Comparison of ENCODE assay signal across 26 cellular contexts in genomic region chr19:812819-813358, GRCh38. TPM values are rescaled to one million over a fixed set of nuclear protein-coding genes. Genes with fewer than 3 reads are reported as not detected.
DNase-seq lines count a peak whose midpoint lies in the region; ATAC-seq, FAIRE-seq and TF ChIP-seq lines count a peak whose summit lies in the region.
"Had no signal": no experiment of that assay in that cellular context is flagged by ENCODE, and none has a peak within 500 bp of the region (broad histone marks: within the 10 kb centered on the region; RNA-seq: fewer than 3 reads in every experiment).

No MANE protein-coding gene starts in this region.

- DNase-seq in K562 (ENCODE audit: extremely low read depth in 1 of 4, low spot score in 3 of 4) (peak in 2 of 4 experiments; percentile 21), spleen (peak; percentile 73), superior temporal gyrus (ENCODE audit: extremely low spot score) (no peak)
- DNase-seq in stimulated activated CD4-positive, alpha-beta T cell treated with anti-CD3 and anti-CD28 coated beads, Interleukin-12 subunit alpha, Interleukin-12 subunit beta, amount 100 ng/mL, for 4 hours, result no peak
- DNase-seq: activated CD8-positive, alpha-beta memory T cell treated with anti-CD3 and anti-CD28 coated beads for 24 hours; activated naive CD4-positive, alpha-beta T cell; activated T-cell treated with anti-CD3 and anti-CD28 coated beads, Interleukin-2, amount 50 U/mL, for 24 hours; amygdala; cortex of kidney; DMS53; GM23248; IMR-90; NCI-H1105 treated with DMSO at 0.1 percent for 48 hours; NCI-H2029 treated with DMSO at 0.1 percent for 48 hours; occipital lobe; OCI-M1; SHP77; stimulated activated CD4-positive, alpha-beta T cell treated with anti-CD3 and anti-CD28 coated beads, Interleukin-4, amount 100 ng/mL, for 24 hours; stomach; transverse colon had no signal

- H3K9me3 ChIP-seq in K562 (replicated peaks; ENCODE audit: control insufficient read depth, insufficient read depth, low read depth, low read length) (peaks cover 3% of the 10 kb centered on the region), spleen (peaks cover 0 to 3% (median 0%) of the 10 kb centered on the region in 8 donors)
- H3K9me3 ChIP-seq: stomach, transverse colon had no signal

- no TSS peak for BruUV-seq in K562 (replicated peaks; lab: Mats Ljungman, UMichigan)

- POLR2A ChIA-PET in K562 (lab: Yijun Ruan, JAX), result interaction anchor here (0.6 to 2.2 kb wide), 2 partner anchors 11 to 14 kb away, joined by 3 to 11 read pairs; no protein-coding TSS in a partner anchor

- CTCF ChIA-PET in K562 (lab: Yijun Ruan, JAX; ENCODE audit: low intra/inter-chr PET ratio), result no interaction called here

- H3K27ac ChIP-seq in K562 (ENCODE audit: extremely low read depth, low read depth, low read length) (no peak overlapping the region), spleen (no peak overlapping the region)
- H3K27ac ChIP-seq: GM23248, stomach, transverse colon had no signal

- H3K9me1 ChIP-seq in K562 (ENCODE audit: control insufficient read depth, insufficient read depth, low read length), result no peaks in the 10 kb centered on the region

- no peaks in the 10 kb centered on the region for H4K20me1 ChIP-seq in K562 (replicated peaks; ENCODE audit: control insufficient read depth, insufficient read depth, low read length)

- TF ChIP-seq POLR2A in GM18526 (IDR thresholded peaks at IDR 0.05; ENCODE audit: extremely low read depth, insufficient read length), result peak; percentile 16
- no peak for TF ChIP-seq POLR2A in K562 (conservative IDR thresholded peaks at IDR 0.05)
- no peak for TF ChIP-seq POLR2A in spleen (IDR thresholded peaks at IDR 0.05)

- in situ Hi-C loops in K562 (cut with MboI), result no loop called here

- TF ChIP-seq CTCF in K562 (IDR thresholded peaks at IDR 0.05 in 2 of 3, conservative IDR thresholded peaks at IDR 0.05 in 1 of 3; ENCODE audit: insufficient read depth in 2 of 3, low read depth in 1 of 3, low read length in 3 of 3), result no peak
- TF ChIP-seq CTCF in spleen (IDR thresholded peaks at IDR 0.05 in 8 of 11, conservative IDR thresholded peaks at IDR 0.05 in 3 of 11), result no peak

- H3K4me3 ChIP-seq in K562 (no peak overlapping the region), spleen (no peak overlapping the region)
- H3K4me3 ChIP-seq: GM23248, stomach, transverse colon had no signal

- no peak overlapping the region for H3K9ac ChIP-seq in K562 (ENCODE audit: insufficient read depth in 1 of 2, low read depth in 2 of 2, low read length in 2 of 2)
- H3K9ac ChIP-seq: GM23248 had no signal

- WGBS in K562 (ENCODE audit: insufficient coverage, low coverage, missing lambda C conversion rate), result 93% methylated on average over 3 of the region's 81 CpGs
- 91 to 96% (median 96%) methylated on average over 33 to 81 of the region's 81 CpGs for WGBS in spleen, 5 donors

- no peak for TF ChIP-seq EP300 in K562 (IDR thresholded peaks at IDR 0.05; ENCODE audit: low read length)

- intact Hi-C loops in K562 (cut with micrococcal nuclease) (no loop called here), spleen (cut with DNase I; ENCODE audit: low total_unique reads) (no loop called here)

- no peak for TF ChIP-seq RAD21 in K562 (CRISPR knock-in tag; conservative IDR thresholded peaks at IDR 0.05 in 1 of 2, IDR thresholded peaks at IDR 0.05 in 1 of 2)

- peak; percentile 6; the same call in 2 of the 3 replicates for ATAC-seq in K562
- ATAC-seq in HG03342 (IDR thresholded peaks at IDR 0.05; ENCODE audit: unreplicated experiment), result no peak

- peaks cover 12% of the 10 kb centered on the region for H3K79me2 ChIP-seq in K562 (ENCODE audit: control insufficient read depth, insufficient read depth, low read length)

- H3K4me2 ChIP-seq in K562 (ENCODE audit: insufficient read depth, low read length), result no peak overlapping the region

- H3K4me1 ChIP-seq in K562 (replicated peaks in 1 of 2; ENCODE audit: control insufficient read depth in 2 of 2, insufficient read depth in 2 of 2, low read length in 2 of 2) (peaks cover 0 to 42% of the 10 kb centered on the region in 2 experiments; a peak in 2 of 5 replicates), spleen (peaks cover 0 to 19% (median 0%) of the 10 kb centered on the region in 6 donors)
- H3K4me1 ChIP-seq: stomach, transverse colon had no signal

- FAIRE-seq in K562 (lab: Jason Lieb, UNC), result no peak
- FAIRE-seq: bronchial epithelial cell had no signal

- no peak overlapping the region for H2AFZ ChIP-seq in K562 (ENCODE audit: low read depth, low read length)
- H2AFZ ChIP-seq: GM23248 had no signal

- H3K36me3 ChIP-seq in K562 (ENCODE audit: control insufficient read depth, insufficient read depth, low read length) (peaks cover 73% of the 10 kb centered on the region), spleen (peaks cover 11 to 78% (median 55%) of the 10 kb centered on the region in 6 donors)

- H3K27me3 ChIP-seq in K562 (ENCODE audit: control insufficient read depth in 2 of 2, insufficient read depth in 2 of 2, low read length in 2 of 2), result no peaks in the 10 kb centered on the region
- no peaks in the 10 kb centered on the region for H3K27me3 ChIP-seq in spleen (replicated peaks in 1 of 7)
- H3K27me3 ChIP-seq: stomach, transverse colon had no signal

RNA-seq across cellular contexts. Expression of gene PLPPR3, which starts 8.9 kb away (rescaled TPM):
- 6.7 and 37.1 TPM in 2 replicates for total RNA-seq in K562 (2011; cell fraction: chromatin; rRNA removed; ENCODE audit: low replicate concordance)
- 62.2 and 83.4 TPM in 2 replicates for total RNA-seq in K562 (2011; cell fraction: nucleolus; rRNA removed)
- 28.0 and 30.4 TPM in 2 replicates for total RNA-seq in K562 (2011; cell fraction: nucleoplasm; rRNA removed)
- total RNA-seq in K562 (2014; rRNA removed) (28.6 and 30.5 TPM in 2 replicates), K562 (2014; rRNA removed; fragmentation: Illumina TruSeq; extraction: Trizol) (1.8 and 2.3 TPM in 2 replicates), K562 (2015; rRNA removed; fragmentation: Illumina TruSeq; extraction: Trizol) (8.6 and 10.1 TPM in 2 replicates), K562 (2021) (40.4 and 48.2 TPM in 2 replicates), spleen (under 1 TPM in 5 of 7 donors, not detected in 2; 0.27 to 0.79 (median 0.43) TPM)
- polyA plus RNA-seq in K562 (2011; rRNA removed) (12.8 and 19.0 TPM in 2 replicates), K562 (2014; fragmentation: Illumina TruSeq; extraction: Trizol) (2.2 and 7.8 TPM in 2 replicates), K562 (2014; fragmentation: Nextera tagmentation; extraction: Ambion mirVana) (under 1 TPM; 0.01 to 0.08 TPM), K562 (2014; rRNA removed) (19.4 and 21.8 TPM in 2 replicates), spleen (under 1 TPM in 1 of 3 donors, not detected in 2; 0.03 TPM)
- 25.3 and 82.8 TPM in 2 replicates for polyA plus RNA-seq in K562 (2011; cell fraction: cytosol; rRNA removed)
- 24.4 and 43.1 TPM in 2 replicates for polyA plus RNA-seq in K562 (2011; cell fraction: nucleus; rRNA removed)
- 23.2 and 35.5 TPM in 2 replicates for polyA plus RNA-seq in K562 (2012)
- 9.9 and 23.4 TPM in 2 replicates for polyA minus RNA-seq in K562 (2011; rRNA and poly(A)+ RNA removed)
- 46.2 and 51.7 TPM in 2 replicates for polyA minus RNA-seq in K562 (2011; cell fraction: cytosol; rRNA and poly(A)+ RNA removed)
- polyA minus RNA-seq in K562 (2011; cell fraction: nucleus; rRNA and poly(A)+ RNA removed), result 7.9 and 8.1 TPM in 2 replicates
- total RNA-seq: bronchial epithelial cell, transverse colon had no signal
- polyA plus RNA-seq: GM23248 had no signal

RNA-seq across cellular contexts. Expression of gene AZU1, which starts 14.7 kb away (rescaled TPM):
- total RNA-seq in K562 (2011; cell fraction: chromatin; rRNA removed; ENCODE audit: low replicate concordance), result 3.4 and 6.7 TPM in 2 replicates
- 4.3 and 4.6 TPM in 2 replicates for total RNA-seq in K562 (2011; cell fraction: nucleolus; rRNA removed)
- 3.1 and 6.0 TPM in 2 replicates for total RNA-seq in K562 (2011; cell fraction: nucleoplasm; rRNA removed)
- total RNA-seq in K562 (2014; rRNA removed) (0.33 and 0.73 TPM in 2 replicates), K562 (2014; rRNA removed; fragmentation: Illumina TruSeq; extraction: Trizol) (not detected in 2 replicates), K562 (2015; rRNA removed; fragmentation: Illumina TruSeq; extraction: Trizol) (0.19 and 0.29 TPM in 2 replicates), K562 (2021) (1.4 and 1.7 TPM in 2 replicates), spleen (10 to 100 TPM in 3 of 7 donors, 1 to 10 TPM in 4; 3.1 to 69.7 (median 9.6) TPM)
- polyA plus RNA-seq in K562 (2011; rRNA removed) (0.39 and 0.87 TPM in 2 replicates), K562 (2014; fragmentation: Illumina TruSeq; extraction: Trizol) (0.45 and 0.51 TPM in 2 replicates), K562 (2014; fragmentation: Nextera tagmentation; extraction: Ambion mirVana) (not detected), K562 (2014; rRNA removed) (1.9 and 3.3 TPM in 2 replicates), spleen (1 to 10 TPM; 1.7 to 7.6 (median 4.2) TPM)
- polyA plus RNA-seq in K562 (2011; cell fraction: cytosol; rRNA removed), result 0.60 and 0.94 TPM in 2 replicates
- 6.4 and 9.5 TPM in 2 replicates for polyA plus RNA-seq in K562 (2011; cell fraction: nucleus; rRNA removed)
- polyA plus RNA-seq in K562 (2012), result 1.5 and 9.7 TPM in 2 replicates
- not detected in 2 replicates for polyA minus RNA-seq in K562 (2011; rRNA and poly(A)+ RNA removed)
- 1.1 TPM in 1 of 2 replicates, not detected in the other for polyA minus RNA-seq in K562 (2011; cell fraction: cytosol; rRNA and poly(A)+ RNA removed)
- 0.78 and 0.81 TPM in 2 replicates for polyA minus RNA-seq in K562 (2011; cell fraction: nucleus; rRNA and poly(A)+ RNA removed)
- total RNA-seq: bronchial epithelial cell, GM23248, IMR-90, kidney epithelial cell, myocyte, transverse colon had no signal
- polyA plus RNA-seq: fibroblast of lung, GM23248 had no signal

RNA-seq across cellular contexts. Expression of gene PTBP1, which starts 15.6 kb away (rescaled TPM):
- 327 and 692 TPM in 2 replicates for total RNA-seq in K562 (2011; cell fraction: chromatin; rRNA removed; ENCODE audit: low replicate concordance)
- 382 and 389 TPM in 2 replicates for total RNA-seq in K562 (2011; cell fraction: nucleolus; rRNA removed)
- total RNA-seq in K562 (2011; cell fraction: nucleoplasm; rRNA removed), result 336 and 353 TPM in 2 replicates
- 237 and 443 TPM in 2 replicates for total RNA-seq in K562 (2014; rRNA removed)
- total RNA-seq in K562 (2014; rRNA removed; fragmentation: Illumina TruSeq; extraction: Trizol), result 234 TPM in 2 replicates
- 183 and 187 TPM in 2 replicates for total RNA-seq in K562 (2015; rRNA removed; fragmentation: Illumina TruSeq; extraction: Trizol)
- 751 and 759 TPM in 2 replicates for total RNA-seq in K562 (2021)
- 131 and 357 TPM in 2 replicates for polyA plus RNA-seq in K562 (2011; rRNA removed)
- 138 and 245 TPM in 2 replicates for polyA plus RNA-seq in K562 (2011; cell fraction: cytosol; rRNA removed)
- 683 and 1,149 TPM in 2 replicates for polyA plus RNA-seq in K562 (2011; cell fraction: nucleus; rRNA removed)
- polyA plus RNA-seq in K562 (2012), result 757 and 849 TPM in 2 replicates
- 413 and 465 TPM in 2 replicates for polyA plus RNA-seq in K562 (2014; fragmentation: Illumina TruSeq; extraction: Trizol)
- 10 to 100 TPM; 14.0 to 18.1 TPM for polyA plus RNA-seq in K562 (2014; fragmentation: Nextera tagmentation; extraction: Ambion mirVana)
- polyA plus RNA-seq in K562 (2014; rRNA removed), result 291 and 296 TPM in 2 replicates
- 127 and 175 TPM in 2 replicates for polyA minus RNA-seq in K562 (2011; rRNA and poly(A)+ RNA removed)
- 353 and 383 TPM in 2 replicates for polyA minus RNA-seq in K562 (2011; cell fraction: cytosol; rRNA and poly(A)+ RNA removed)
- polyA minus RNA-seq in K562 (2011; cell fraction: nucleus; rRNA and poly(A)+ RNA removed), result 242 and 246 TPM in 2 replicates
- 100 to 1,000 TPM; 147 to 305 (median 247) TPM for total RNA-seq in spleen
- polyA plus RNA-seq in spleen, result 100 to 1,000 TPM in 1 of 3 donors, 10 to 100 TPM in 2; 89.9 to 130 (median 98.6) TPM

RNA-seq across cellular contexts. Expression of gene PRTN3, which starts 27.9 kb away (rescaled TPM):
- not detected in 2 replicates for total RNA-seq in K562 (2011; cell fraction: chromatin; rRNA removed; ENCODE audit: low replicate concordance)
- 0.50 TPM in 1 of 2 replicates, not detected in the other for total RNA-seq in K562 (2011; cell fraction: nucleolus; rRNA removed)
- total RNA-seq in K562 (2011; cell fraction: nucleoplasm; rRNA removed), result 0.37 TPM in 1 of 2 replicates, not detected in the other
- total RNA-seq in K562 (2014; rRNA removed), result 0.14 and 0.69 TPM in 2 replicates
- 0.19 TPM in 1 of 2 replicates, not detected in the other for total RNA-seq in K562 (2014; rRNA removed; fragmentation: Illumina TruSeq; extraction: Trizol)
- total RNA-seq in K562 (2015; rRNA removed; fragmentation: Illumina TruSeq; extraction: Trizol), result 0.36 and 0.41 TPM in 2 replicates
- total RNA-seq in K562 (2021), result 0.60 and 0.86 TPM in 2 replicates
- 0.60 and 1.4 TPM in 2 replicates for polyA plus RNA-seq in K562 (2011; rRNA removed)
- polyA plus RNA-seq in K562 (2011; cell fraction: cytosol; rRNA removed), result 3.3 and 5.8 TPM in 2 replicates
- polyA plus RNA-seq in K562 (2011; cell fraction: nucleus; rRNA removed), result 1.3 and 1.6 TPM in 2 replicates
- 0.55 and 1.3 TPM in 2 replicates for polyA plus RNA-seq in K562 (2012)
- polyA plus RNA-seq in K562 (2014; fragmentation: Illumina TruSeq; extraction: Trizol), result 0.25 and 0.43 TPM in 2 replicates
- not detected for polyA plus RNA-seq in K562 (2014; fragmentation: Nextera tagmentation; extraction: Ambion mirVana)
- 0.50 TPM in 1 of 2 replicates, not detected in the other for polyA plus RNA-seq in K562 (2014; rRNA removed)
- polyA minus RNA-seq in K562 (2011; rRNA and poly(A)+ RNA removed), result not detected in 2 replicates
- 1.4 TPM in 1 of 2 replicates, not detected in the other for polyA minus RNA-seq in K562 (2011; cell fraction: cytosol; rRNA and poly(A)+ RNA removed)
- polyA minus RNA-seq in K562 (2011; cell fraction: nucleus; rRNA and poly(A)+ RNA removed), result not detected in 2 replicates
- total RNA-seq in spleen, result 100 to 1,000 TPM in 1 of 7 donors, 10 to 100 TPM in 3, 1 to 10 TPM in 3; 2.8 to 168 (median 11.7) TPM
- polyA plus RNA-seq in spleen, result 1 to 10 TPM in 2 of 3 donors, under 1 TPM in 1; 0.89 to 3.3 (median 1.3) TPM
- total RNA-seq: bronchial epithelial cell, fibroblast of lung, GM23248, IMR-90, kidney epithelial cell, myocyte, occipital lobe, transverse colon had no signal
- polyA plus RNA-seq: fibroblast of lung, GM23248, IMR-90 had no signal

RNA-seq across cellular contexts. Expression of gene ELANE, which starts 39.2 kb away (rescaled TPM):
- total RNA-seq in K562 (2011; cell fraction: chromatin; rRNA removed; ENCODE audit: low replicate concordance), result not detected in 2 replicates
- not detected in 2 replicates for total RNA-seq in K562 (2011; cell fraction: nucleolus; rRNA removed)
- total RNA-seq in K562 (2011; cell fraction: nucleoplasm; rRNA removed), result not detected in 2 replicates
- total RNA-seq in K562 (2014; rRNA removed), result 0.37 TPM in 1 of 2 replicates, not detected in the other
- not detected in 2 replicates for total RNA-seq in K562 (2014; rRNA removed; fragmentation: Illumina TruSeq; extraction: Trizol)
- not detected in 2 replicates for total RNA-seq in K562 (2015; rRNA removed; fragmentation: Illumina TruSeq; extraction: Trizol)
- not detected in 2 replicates for total RNA-seq in K562 (2021)
- polyA plus RNA-seq in K562 (2011; rRNA removed), result not detected in 2 replicates
- not detected in 2 replicates for polyA plus RNA-seq in K562 (2011; cell fraction: cytosol; rRNA removed)
- not detected in 2 replicates for polyA plus RNA-seq in K562 (2011; cell fraction: nucleus; rRNA removed)
- not detected in 2 replicates for polyA plus RNA-seq in K562 (2012)
- not detected in 2 replicates for polyA plus RNA-seq in K562 (2014; fragmentation: Illumina TruSeq; extraction: Trizol)
- not detected for polyA plus RNA-seq in K562 (2014; fragmentation: Nextera tagmentation; extraction: Ambion mirVana)
- polyA plus RNA-seq in K562 (2014; rRNA removed), result not detected in 2 replicates
- not detected in 2 replicates for polyA minus RNA-seq in K562 (2011; rRNA and poly(A)+ RNA removed)
- not detected in 2 replicates for polyA minus RNA-seq in K562 (2011; cell fraction: cytosol; rRNA and poly(A)+ RNA removed)
- not detected in 2 replicates for polyA minus RNA-seq in K562 (2011; cell fraction: nucleus; rRNA and poly(A)+ RNA removed)
- 100 to 1,000 TPM in 1 of 7 donors, 10 to 100 TPM in 4, 1 to 10 TPM in 2; 3.9 to 137 (median 17.0) TPM for total RNA-seq in spleen
- polyA plus RNA-seq in spleen, result 1 to 10 TPM; 2.8 to 6.7 (median 5.4) TPM
- total RNA-seq: bronchial epithelial cell, GM23248, IMR-90, myocyte, occipital lobe had no signal
